Comparison of ENCODE assay signal across 2 cellular contexts in genomic region chr1:98046031-98046641, GRCh38.
TF ChIP-seq lines count a peak whose summit lies in the region.

No MANE protein-coding gene starts in this region.

TF ChIP-seq in SK-N-SH, 30 proteins besides CTCF, POLR2A, EP300 and RAD21:
- no peak for TF ChIP-seq RXRA (IDR thresholded peaks at IDR 0.05; ENCODE audit: borderline replicate concordance, low read depth)
- TF ChIP-seq REST (IDR thresholded peaks at IDR 0.05; ENCODE audit: low read depth, low read length): peak; percentile 9; the same call in 1 of the 2 replicates
- 0 out of 2 replicates have a peak, but pooled peaks have one; percentile 7 for TF ChIP-seq SMC3 (IDR thresholded peaks at IDR 0.05; ENCODE audit: low read depth, low read length)
- 0 out of 2 replicates have a peak, but pooled peaks have one; percentile 15 for TF ChIP-seq GATA2 (CRISPR knock-in tag; IDR thresholded peaks at IDR 0.05)
- TF ChIP-seq POLR2AphosphoS5 (IDR thresholded peaks at IDR 0.05; ENCODE audit: low read depth, low read length): 0 out of 2 replicates have a peak, but pooled peaks have one; percentile 26

TF ChIP-seq in H1, 55 proteins besides CTCF, POLR2A, EP300 and RAD21:
- peak; percentile 81; the same call in 1 of the 2 replicates for TF ChIP-seq SUZ12 (IDR thresholded peaks at IDR 0.05; ENCODE audit: low read length)
- no peak for TF ChIP-seq BCL11A (IDR thresholded peaks at IDR 0.05; ENCODE audit: low read depth in 2 of 2, low read length in 2 of 2)
- peak; percentile 3 for TF ChIP-seq RNF2 (IDR thresholded peaks at IDR 0.05; ENCODE audit: borderline replicate concordance, low read depth, low read length, missing control alignments, poor library complexity, severe bottlenecking)
- peak; percentile 56 for TF ChIP-seq EZH2 (IDR thresholded peaks at IDR 0.05; ENCODE audit: low read depth, low read length, severe bottlenecking)
- peak; percentile 52 for TF ChIP-seq ASH2L (IDR thresholded peaks at IDR 0.05; ENCODE audit: low read length)
TF ChIP-seq in H1: peak in this region for 4.
